ENCODE assay signal across 15 cellular contexts in the genomic region with DNA sequence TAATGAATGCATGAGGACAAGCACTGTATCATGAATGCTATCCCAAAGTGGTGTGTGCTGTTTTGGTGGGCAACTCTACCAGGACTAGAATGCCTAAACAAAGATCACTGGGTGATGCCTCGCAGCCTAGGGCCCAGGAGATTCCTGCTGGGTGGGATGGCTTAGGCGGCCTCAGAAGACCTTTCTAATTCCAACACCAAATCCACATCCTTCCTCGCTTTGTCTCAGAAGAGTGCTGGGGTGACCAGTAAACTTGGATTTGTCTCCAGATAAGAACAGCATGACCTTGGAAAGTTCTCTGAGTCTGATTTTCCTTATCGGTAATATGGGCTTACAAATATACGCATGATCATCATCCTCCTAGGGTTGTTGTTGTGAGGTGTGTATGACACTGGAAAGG.
"Had no signal": no experiment of that assay in that cellular context is flagged by ENCODE, and none has a peak within 500 bp of the region (broad histone marks: within the 10 kb centered on the region; RNA-seq: fewer than 3 reads in every experiment).

No MANE protein-coding gene starts in this region.

- ATAC-seq: foreskin keratinocyte, gastroesophageal sphincter, left lung, lower lobe of right lung had no signal

- DNase-seq: dermis blood vessel endothelial cell; dorsolateral prefrontal cortex; effector CD4-positive, alpha-beta T cell; effector memory CD4-positive, alpha-beta T cell; foreskin keratinocyte; hypothalamus; left cardiac atrium; left lung; lower lobe of right lung; mesenchymal stem cell; midbrain had no signal

- H3K27ac ChIP-seq: coronary artery, dorsolateral prefrontal cortex, esophagus muscularis mucosa, foreskin keratinocyte, gastroesophageal sphincter, hepatocyte, lower lobe of right lung had no signal

- H3K4me1 ChIP-seq: foreskin keratinocyte, left lung, lower lobe of right lung had no signal

- H3K36me3 ChIP-seq: esophagus muscularis mucosa, gastroesophageal sphincter, left lung, lower lobe of right lung had no signal

- H3K4me2 ChIP-seq: hepatocyte had no signal

- H3K79me2 ChIP-seq: hepatocyte had no signal

- H3K9me3 ChIP-seq: esophagus muscularis mucosa, gastroesophageal sphincter, left lung, lower lobe of right lung had no signal

- H3K27me3 ChIP-seq: esophagus muscularis mucosa, gastroesophageal sphincter, hepatocyte, left lung had no signal

- H3K4me3 ChIP-seq: coronary artery, dorsolateral prefrontal cortex, esophagus muscularis mucosa, gastroesophageal sphincter, hepatocyte, left lung, lower lobe of right lung had no signal
